ENCODE assay signal across 21 cellular contexts in genomic region chr4:149353241-149353640, GRCh38.
"Had no signal": no experiment of that assay in that cellular context is flagged by ENCODE, and none has a peak within 500 bp of the region (broad histone marks: within the 10 kb centered on the region; RNA-seq: fewer than 3 reads in every experiment).

No MANE protein-coding gene starts in this region.

- DNase-seq: IMR-90, Karpas-422, KG1, MM.1S, NCI-H1092 treated with DMSO at 0.1 percent for 48 hours, NCI-H1417, NCI-H1436 treated with DMSO at 0.1 percent for 48 hours, NCI-H1694, NCI-H187 treated with DMSO at 0.1 percent for 48 hours, NCI-H2029 treated with DMSO at 0.1 percent for 48 hours, NCI-H2171 treated with DMSO at 0.1 percent for 48 hours, NCI-H524, NCI-H526 treated with DMSO at 0.1 percent for 48 hours, NCI-H774, SHP77, SK-N-SH, SW 1271, T-cell had no signal

- H3K4me2 ChIP-seq: SK-N-SH had no signal

- H3K27ac Mint-ChIP-seq: T-cell had no signal

- H3K4me1 Mint-ChIP-seq: T-cell had no signal

- ATAC-seq: HepG2, Panc1, T-cell had no signal

- H3K4me3 Mint-ChIP-seq: T-cell had no signal

- H3K9ac ChIP-seq: SK-N-SH had no signal

- H3K27me3 Mint-ChIP-seq: T-cell had no signal

- H3K36me3 Mint-ChIP-seq: T-cell had no signal

- H3K27ac ChIP-seq: RWPE1 had no signal
